ENCODE assay signal across 1 cellular context in genomic region chr7:135803143-135803542, GRCh38.
A peak's percentile ranks its signal among the peaks of the same experiment; 100 is the strongest.
TF ChIP-seq lines count a peak whose summit lies in the region.

No MANE protein-coding gene starts in this region.

TF ChIP-seq in K562, 482 proteins besides CTCF, POLR2A, EP300 and RAD21 (continued from another document and continues in another):
- TF ChIP-seq CCAR2 (IDR thresholded peaks at IDR 0.05; ENCODE audit: low read depth, low read length) (no peak), ZNF318 (IDR thresholded peaks at IDR 0.05; ENCODE audit: borderline replicate concordance in 1 of 2, low read depth in 1 of 2) (0 out of 4 replicates have a peak, but pooled peaks of 1 of the 2 experiments have one; percentile 36), BACH1 (tag; IDR thresholded peaks at IDR 0.05) (peak; percentile 63; the same call in 1 of the 2 replicates), TRIM28 (IDR thresholded peaks at IDR 0.05) (no peak), ZBTB8A (IDR thresholded peaks at IDR 0.05; ENCODE audit: partially characterized antibody) (no peak), ZFP36 (IDR thresholded peaks at IDR 0.05; ENCODE audit: low read depth, low read length, partially characterized antibody) (no peak), TBP (optimal IDR thresholded peaks at IDR 0.05; ENCODE audit: low read depth, low read length) (peak; percentile 20), ZNF224 (CRISPR knock-in tag; IDR thresholded peaks at IDR 0.05) (no peak), NEUROD1 (IDR thresholded peaks at IDR 0.05; ENCODE audit: borderline replicate concordance, low read depth, low read length, partially characterized antibody) (no peak), GATA2 (CRISPR knock-in tag; IDR thresholded peaks at IDR 0.05) (no peak), HMG20B (CRISPR knock-in tag; IDR thresholded peaks at IDR 0.05) (no peak), JUND (IDR thresholded peaks at IDR 0.05; ENCODE audit: borderline replicate concordance, low read depth, low read length) (peak; percentile 70; the same call in 1 of the 2 replicates), JUND (tag; IDR thresholded peaks at IDR 0.05; ENCODE audit: borderline replicate concordance, low read depth, low read length) (peak; percentile 74; the same call in 1 of the 3 replicates), TGIF2 (CRISPR knock-in tag; IDR thresholded peaks at IDR 0.05) (no peak), RUNX1 (IDR thresholded peaks at IDR 0.05; ENCODE audit: low read depth) (no peak), ZFP1 (CRISPR knock-in tag; IDR thresholded peaks at IDR 0.05) (no peak), MTA1 (IDR thresholded peaks at IDR 0.05; ENCODE audit: borderline replicate concordance) (no peak), HDAC6 (IDR thresholded peaks at IDR 0.05; ENCODE audit: low read depth, low read length) (no peak), DPF2 (IDR thresholded peaks at IDR 0.05) (0 out of 2 replicates have a peak, but pooled peaks have one; percentile 32), ZNF384 (IDR thresholded peaks at IDR 0.05; ENCODE audit: low read depth, low read length) (no peak), ZC3H11A (IDR thresholded peaks at IDR 0.05; ENCODE audit: low read depth, low read length) (no peak), THAP7 (CRISPR knock-in tag; IDR thresholded peaks at IDR 0.05) (no peak), FOXM1 (IDR thresholded peaks at IDR 0.05; ENCODE audit: low read depth) (no peak), FOXM1 (CRISPR knock-in tag; IDR thresholded peaks at IDR 0.05; ENCODE audit: low read depth) (no peak), ZNF253 (CRISPR knock-in tag; conservative IDR thresholded peaks at IDR 0.05) (no peak), ZSCAN32 (CRISPR knock-in tag; IDR thresholded peaks at IDR 0.05) (no peak), CREM (IDR thresholded peaks at IDR 0.05; ENCODE audit: low read depth) (no peak), KDM1A (IDR thresholded peaks at IDR 0.05) (0 out of 4 replicates have a peak, but pooled peaks of 1 of the 2 experiments have one; percentile 15), PATZ1 (CRISPR knock-in tag; IDR thresholded peaks at IDR 0.05; ENCODE audit: borderline replicate concordance) (no peak), NFE2L1 (tag; IDR thresholded peaks at IDR 0.05; ENCODE audit: borderline replicate concordance, low read depth) (0 out of 2 replicates have a peak, but pooled peaks have one; percentile 16), NCOR1 (IDR thresholded peaks at IDR 0.05) (peak; percentile 35; the same call in 1 of the 2 replicates), ZNF445 (CRISPR knock-in tag; IDR thresholded peaks at IDR 0.05; ENCODE audit: low read depth) (no peak), KLF1 (tag; IDR thresholded peaks at IDR 0.05) (no peak), NR2C1 (IDR thresholded peaks at IDR 0.05) (peak; percentile 41; the same call in 1 of the 2 replicates), NR2C1 (tag; IDR thresholded peaks at IDR 0.05) (peak; percentile 69), ELF2 (CRISPR knock-in tag; IDR thresholded peaks at IDR 0.05) (no peak), RBM39 (optimal IDR thresholded peaks at IDR 0.05; ENCODE audit: low read depth, low read length) (no peak), BRF1 (IDR thresholded peaks at IDR 0.05; ENCODE audit: borderline replicate concordance, extremely low read depth, insufficient read length) (no peak), HDAC2 (IDR thresholded peaks at IDR 0.05) (0 out of 2 replicates have a peak, but pooled peaks have one; percentile 14), ZMIZ1 (IDR thresholded peaks at IDR 0.05; ENCODE audit: low read depth in 2 of 2, low read length in 2 of 2) (no peak), HDAC8 (tag; IDR thresholded peaks at IDR 0.05) (no peak)
- TF ChIP-seq, protein P1, sequence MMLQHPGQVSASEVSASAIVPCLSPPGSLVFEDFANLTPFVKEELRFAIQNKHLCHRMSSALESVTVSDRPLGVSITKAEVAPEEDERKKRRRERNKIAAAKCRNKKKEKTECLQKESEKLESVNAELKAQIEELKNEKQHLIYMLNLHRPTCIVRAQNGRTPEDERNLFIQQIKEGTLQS (IDR thresholded peaks at IDR 0.05) = peak; percentile 37; the same call in 1 of the 2 replicates
- TF ChIP-seq, protein P1 (CRISPR knock-in tag; conservative IDR thresholded peaks at IDR 0.05) = no peak
- TF ChIP-seq, protein P2, sequence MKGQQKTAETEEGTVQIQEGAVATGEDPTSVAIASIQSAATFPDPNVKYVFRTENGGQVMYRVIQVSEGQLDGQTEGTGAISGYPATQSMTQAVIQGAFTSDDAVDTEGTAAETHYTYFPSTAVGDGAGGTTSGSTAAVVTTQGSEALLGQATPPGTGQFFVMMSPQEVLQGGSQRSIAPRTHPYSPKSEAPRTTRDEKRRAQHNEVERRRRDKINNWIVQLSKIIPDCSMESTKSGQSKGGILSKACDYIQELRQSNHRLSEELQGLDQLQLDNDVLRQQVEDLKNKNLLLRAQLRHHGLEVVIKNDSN (CRISPR knock-in tag; IDR thresholded peaks at IDR 0.05) = no peak
- TF ChIP-seq, protein P3, sequence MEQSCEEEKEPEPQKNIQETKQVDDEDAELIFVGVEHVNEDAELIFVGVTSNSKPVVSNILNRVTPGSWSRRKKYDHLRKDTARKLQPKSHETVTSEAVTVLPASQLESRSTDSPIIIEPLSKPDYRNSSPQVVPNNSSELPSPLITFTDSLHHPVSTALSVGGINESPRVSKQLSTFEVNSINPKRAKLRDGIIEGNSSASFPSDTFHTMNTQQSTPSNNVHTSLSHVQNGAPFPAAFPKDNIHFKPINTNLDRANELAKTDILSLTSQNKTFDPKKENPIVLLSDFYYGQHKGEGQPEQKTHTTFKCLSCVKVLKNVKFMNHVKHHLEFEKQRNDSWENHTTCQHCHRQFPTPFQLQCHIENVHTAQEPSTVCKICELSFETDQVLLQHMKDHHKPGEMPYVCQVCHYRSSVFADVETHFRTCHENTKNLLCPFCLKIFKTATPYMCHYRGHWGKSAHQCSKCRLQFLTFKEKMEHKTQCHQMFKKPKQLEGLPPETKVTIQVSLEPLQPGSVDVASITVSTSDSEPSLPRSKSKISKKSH (CRISPR knock-in tag; IDR thresholded peaks at IDR 0.05) = no peak
- TF ChIP-seq, protein P4, sequence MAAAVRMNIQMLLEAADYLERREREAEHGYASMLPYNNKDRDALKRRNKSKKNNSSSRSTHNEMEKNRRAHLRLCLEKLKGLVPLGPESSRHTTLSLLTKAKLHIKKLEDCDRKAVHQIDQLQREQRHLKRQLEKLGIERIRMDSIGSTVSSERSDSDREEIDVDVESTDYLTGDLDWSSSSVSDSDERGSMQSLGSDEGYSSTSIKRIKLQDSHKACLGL (CRISPR knock-in tag; IDR thresholded peaks at IDR 0.05; ENCODE audit: borderline replicate concordance, poor library complexity, severe bottlenecking) = no peak
- TF ChIP-seq, protein P5, sequence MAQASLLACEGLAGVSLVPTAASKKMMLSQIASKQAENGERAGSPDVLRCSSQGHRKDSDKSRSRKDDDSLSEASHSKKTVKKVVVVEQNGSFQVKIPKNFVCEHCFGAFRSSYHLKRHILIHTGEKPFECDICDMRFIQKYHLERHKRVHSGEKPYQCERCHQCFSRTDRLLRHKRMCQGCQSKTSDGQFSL (CRISPR knock-in tag; IDR thresholded peaks at IDR 0.05) = no peak
- TF ChIP-seq, protein P5 (tag; IDR thresholded peaks at IDR 0.05) = no peak
